In the genomic region with DNA sequence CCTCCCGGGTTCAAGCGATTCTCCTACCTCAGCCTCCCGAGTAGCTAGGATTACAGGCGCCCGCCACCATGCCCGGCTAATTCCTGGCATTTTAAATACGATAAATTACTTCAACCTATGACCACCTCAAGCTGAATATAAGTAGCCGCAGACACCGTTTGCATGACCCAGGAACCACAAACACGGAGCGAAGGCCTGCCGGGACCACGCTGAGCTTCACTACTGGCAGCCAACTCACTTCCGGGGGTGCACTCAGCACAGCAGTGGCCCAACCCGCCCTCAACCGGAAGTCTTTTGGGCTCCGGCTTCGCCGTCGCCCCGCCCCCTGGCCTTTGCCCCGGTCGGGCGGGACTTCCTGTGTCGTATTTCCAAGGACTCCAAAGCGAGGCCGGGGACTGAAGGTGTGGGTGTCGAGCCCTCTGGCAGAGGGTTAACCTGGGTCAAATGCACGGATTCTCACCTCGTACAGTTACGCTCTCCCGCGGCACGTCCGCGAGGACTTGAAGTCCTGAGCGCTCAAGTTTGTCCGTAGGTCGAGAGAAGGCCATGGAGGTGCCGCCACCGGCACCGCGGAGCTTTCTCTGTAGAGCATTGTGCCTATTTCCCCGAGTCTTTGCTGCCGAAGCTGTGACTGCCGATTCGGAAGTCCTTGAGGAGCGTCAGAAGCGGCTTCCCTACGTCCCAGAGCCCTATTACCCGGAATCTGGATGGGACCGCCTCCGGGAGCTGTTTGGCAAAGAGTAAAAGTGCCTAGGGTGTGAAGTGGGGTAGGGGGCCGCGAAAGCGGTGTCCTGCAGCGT, we compare ENCODE assay signal across 1 cellular context.
A peak's percentile ranks its signal among the peaks of the same experiment; 100 is the strongest.
TF ChIP-seq lines count a peak whose summit lies in the region.

A gene with protein sequence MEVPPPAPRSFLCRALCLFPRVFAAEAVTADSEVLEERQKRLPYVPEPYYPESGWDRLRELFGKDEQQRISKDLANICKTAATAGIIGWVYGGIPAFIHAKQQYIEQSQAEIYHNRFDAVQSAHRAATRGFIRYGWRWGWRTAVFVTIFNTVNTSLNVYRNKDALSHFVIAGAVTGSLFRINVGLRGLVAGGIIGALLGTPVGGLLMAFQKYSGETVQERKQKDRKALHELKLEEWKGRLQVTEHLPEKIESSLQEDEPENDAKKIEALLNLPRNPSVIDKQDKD (plus strand): TSS at position 360 of the 800 bp plus-strand sequence. CDS start 187 bp downstream, at position 547.

TF ChIP-seq in HEK293, 187 proteins besides CTCF, POLR2A, EP300 and RAD21 (continued from another document and continues in another):
- TF ChIP-seq, protein P1, sequence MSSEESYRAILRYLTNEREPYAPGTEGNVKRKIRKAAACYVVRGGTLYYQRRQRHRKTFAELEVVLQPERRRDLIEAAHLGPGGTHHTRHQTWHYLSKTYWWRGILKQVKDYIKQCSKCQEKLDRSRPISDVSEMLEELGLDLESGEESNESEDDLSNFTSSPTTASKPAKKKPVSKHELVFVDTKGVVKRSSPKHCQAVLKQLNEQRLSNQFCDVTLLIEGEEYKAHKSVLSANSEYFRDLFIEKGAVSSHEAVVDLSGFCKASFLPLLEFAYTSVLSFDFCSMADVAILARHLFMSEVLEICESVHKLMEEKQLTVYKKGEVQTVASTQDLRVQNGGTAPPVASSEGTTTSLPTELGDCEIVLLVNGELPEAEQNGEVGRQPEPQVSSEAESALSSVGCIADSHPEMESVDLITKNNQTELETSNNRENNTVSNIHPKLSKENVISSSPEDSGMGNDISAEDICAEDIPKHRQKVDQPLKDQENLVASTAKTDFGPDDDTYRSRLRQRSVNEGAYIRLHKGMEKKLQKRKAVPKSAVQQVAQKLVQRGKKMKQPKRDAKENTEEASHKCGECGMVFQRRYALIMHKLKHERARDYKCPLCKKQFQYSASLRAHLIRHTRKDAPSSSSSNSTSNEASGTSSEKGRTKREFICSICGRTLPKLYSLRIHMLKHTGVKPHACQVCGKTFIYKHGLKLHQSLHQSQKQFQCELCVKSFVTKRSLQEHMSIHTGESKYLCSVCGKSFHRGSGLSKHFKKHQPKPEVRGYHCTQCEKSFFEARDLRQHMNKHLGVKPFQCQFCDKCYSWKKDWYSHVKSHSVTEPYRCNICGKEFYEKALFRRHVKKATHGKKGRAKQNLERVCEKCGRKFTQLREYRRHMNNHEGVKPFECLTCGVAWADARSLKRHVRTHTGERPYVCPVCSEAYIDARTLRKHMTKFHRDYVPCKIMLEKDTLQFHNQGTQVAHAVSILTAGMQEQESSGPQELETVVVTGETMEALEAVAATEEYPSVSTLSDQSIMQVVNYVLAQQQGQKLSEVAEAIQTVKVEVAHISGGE (tag by site-specific recombination; conservative IDR thresholded peaks at IDR 0.05; ENCODE audit: low read depth), result peak; percentile 97
- TF ChIP-seq EGR2 (tag by site-specific recombination; IDR thresholded peaks at IDR 0.05; ENCODE audit: low read depth), result peak; percentile 5; the same call in 1 of the 2 replicates
- TF ChIP-seq SP3 (tag by site-specific recombination; IDR thresholded peaks at IDR 0.05), result peak; percentile 89
- no peak for TF ChIP-seq ZSCAN23 (tag by site-specific recombination; IDR thresholded peaks at IDR 0.05)
- TF ChIP-seq ZNF555 (tag by site-specific recombination; conservative IDR thresholded peaks at IDR 0.05), result no peak
- TF ChIP-seq, protein P2, sequence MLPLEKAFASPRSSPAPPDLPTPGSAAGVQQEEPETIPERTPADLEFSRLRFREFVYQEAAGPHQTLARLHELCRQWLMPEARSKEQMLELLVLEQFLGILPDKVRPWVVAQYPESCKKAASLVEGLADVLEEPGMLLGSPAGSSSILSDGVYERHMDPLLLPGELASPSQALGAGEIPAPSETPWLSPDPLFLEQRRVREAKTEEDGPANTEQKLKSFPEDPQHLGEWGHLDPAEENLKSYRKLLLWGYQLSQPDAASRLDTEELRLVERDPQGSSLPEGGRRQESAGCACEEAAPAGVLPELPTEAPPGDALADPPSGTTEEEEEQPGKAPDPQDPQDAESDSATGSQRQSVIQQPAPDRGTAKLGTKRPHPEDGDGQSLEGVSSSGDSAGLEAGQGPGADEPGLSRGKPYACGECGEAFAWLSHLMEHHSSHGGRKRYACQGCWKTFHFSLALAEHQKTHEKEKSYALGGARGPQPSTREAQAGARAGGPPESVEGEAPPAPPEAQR (tag by site-specific recombination; IDR thresholded peaks at IDR 0.05), result no peak
- no peak for TF ChIP-seq ZSCAN30 (tag by site-specific recombination; IDR thresholded peaks at IDR 0.05)
- TF ChIP-seq YY2 (tag by site-specific recombination; IDR thresholded peaks at IDR 0.05), result no peak
- TF ChIP-seq RBAK (tag by site-specific recombination; IDR thresholded peaks at IDR 0.05), result no peak
- no peak for TF ChIP-seq ZNF10 (tag by site-specific recombination; IDR thresholded peaks at IDR 0.05)
- no peak for TF ChIP-seq OVOL3 (tag by site-specific recombination; IDR thresholded peaks at IDR 0.05)
- TF ChIP-seq ZNF121 (tag by site-specific recombination; IDR thresholded peaks at IDR 0.05), result no peak
- no peak for TF ChIP-seq ZFP41 (tag by site-specific recombination; IDR thresholded peaks at IDR 0.05; ENCODE audit: borderline replicate concordance)
- TF ChIP-seq ZNF623 (tag by site-specific recombination; IDR thresholded peaks at IDR 0.05), result no peak
- no peak for TF ChIP-seq ZNF214 (tag by site-specific recombination; IDR thresholded peaks at IDR 0.05; ENCODE audit: borderline replicate concordance)
- no peak for TF ChIP-seq ZNF585B (tag by site-specific recombination; IDR thresholded peaks at IDR 0.05)
- no peak for TF ChIP-seq SETDB1 (IDR thresholded peaks at IDR 0.05; ENCODE audit: insufficient read length, low read length)
- no peak for TF ChIP-seq ZNF366 (tag by site-specific recombination; conservative IDR thresholded peaks at IDR 0.05)
- no peak for TF ChIP-seq ZNF426 (tag by site-specific recombination; IDR thresholded peaks at IDR 0.05)
- TF ChIP-seq ZNF211 (tag by site-specific recombination; IDR thresholded peaks at IDR 0.05; ENCODE audit: low read depth), result no peak
- TF ChIP-seq ZNF561 (tag by site-specific recombination; IDR thresholded peaks at IDR 0.05; ENCODE audit: borderline replicate concordance), result no peak
- peak; percentile 35; the same call in 1 of the 2 replicates for TF ChIP-seq SP7 (tag by site-specific recombination; IDR thresholded peaks at IDR 0.05)
- no peak for TF ChIP-seq ZNF155 (tag by site-specific recombination; IDR thresholded peaks at IDR 0.05)
- no peak for TF ChIP-seq ZNF132 (tag by site-specific recombination; IDR thresholded peaks at IDR 0.05; ENCODE audit: borderline replicate concordance)
- TF ChIP-seq ZNF629 (tag by site-specific recombination; IDR thresholded peaks at IDR 0.05), result peak; percentile 49
- no peak for TF ChIP-seq ZNF596 (tag by site-specific recombination; IDR thresholded peaks at IDR 0.05)
- TF ChIP-seq ZNF530 (tag by site-specific recombination; IDR thresholded peaks at IDR 0.05; ENCODE audit: low read depth), result no peak
- no peak for TF ChIP-seq ZBTB7A (tag by site-specific recombination; IDR thresholded peaks at IDR 0.05; ENCODE audit: low read depth)
- no peak for TF ChIP-seq ZNF23 (tag by site-specific recombination; IDR thresholded peaks at IDR 0.05; ENCODE audit: borderline replicate concordance)
- TF ChIP-seq, protein P3, sequence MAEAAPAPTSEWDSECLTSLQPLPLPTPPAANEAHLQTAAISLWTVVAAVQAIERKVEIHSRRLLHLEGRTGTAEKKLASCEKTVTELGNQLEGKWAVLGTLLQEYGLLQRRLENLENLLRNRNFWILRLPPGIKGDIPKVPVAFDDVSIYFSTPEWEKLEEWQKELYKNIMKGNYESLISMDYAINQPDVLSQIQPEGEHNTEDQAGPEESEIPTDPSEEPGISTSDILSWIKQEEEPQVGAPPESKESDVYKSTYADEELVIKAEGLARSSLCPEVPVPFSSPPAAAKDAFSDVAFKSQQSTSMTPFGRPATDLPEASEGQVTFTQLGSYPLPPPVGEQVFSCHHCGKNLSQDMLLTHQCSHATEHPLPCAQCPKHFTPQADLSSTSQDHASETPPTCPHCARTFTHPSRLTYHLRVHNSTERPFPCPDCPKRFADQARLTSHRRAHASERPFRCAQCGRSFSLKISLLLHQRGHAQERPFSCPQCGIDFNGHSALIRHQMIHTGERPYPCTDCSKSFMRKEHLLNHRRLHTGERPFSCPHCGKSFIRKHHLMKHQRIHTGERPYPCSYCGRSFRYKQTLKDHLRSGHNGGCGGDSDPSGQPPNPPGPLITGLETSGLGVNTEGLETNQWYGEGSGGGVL (tag by site-specific recombination; IDR thresholded peaks at IDR 0.05), result no peak
- no peak for TF ChIP-seq ZNF843 (tag by site-specific recombination; IDR thresholded peaks at IDR 0.05)
- TF ChIP-seq HOXD13 (CRISPR knock-in tag; IDR thresholded peaks at IDR 0.05; ENCODE audit: borderline replicate concordance), result no peak
- TF ChIP-seq ZNF707 (tag by site-specific recombination; IDR thresholded peaks at IDR 0.05), result no peak
- TF ChIP-seq ZNF701 (tag by site-specific recombination; IDR thresholded peaks at IDR 0.05), result no peak
- no peak for TF ChIP-seq ZNF792 (tag by site-specific recombination; IDR thresholded peaks at IDR 0.05)
- peak; percentile 14; the same call in 1 of the 2 replicates for TF ChIP-seq ZNF223 (tag by site-specific recombination; IDR thresholded peaks at IDR 0.05)
- TF ChIP-seq ZNF184 (tag by site-specific recombination; IDR thresholded peaks at IDR 0.05), result no peak
- TF ChIP-seq REPIN1 (tag by site-specific recombination; IDR thresholded peaks at IDR 0.05; ENCODE audit: low read depth), result no peak
- TF ChIP-seq, protein P4, sequence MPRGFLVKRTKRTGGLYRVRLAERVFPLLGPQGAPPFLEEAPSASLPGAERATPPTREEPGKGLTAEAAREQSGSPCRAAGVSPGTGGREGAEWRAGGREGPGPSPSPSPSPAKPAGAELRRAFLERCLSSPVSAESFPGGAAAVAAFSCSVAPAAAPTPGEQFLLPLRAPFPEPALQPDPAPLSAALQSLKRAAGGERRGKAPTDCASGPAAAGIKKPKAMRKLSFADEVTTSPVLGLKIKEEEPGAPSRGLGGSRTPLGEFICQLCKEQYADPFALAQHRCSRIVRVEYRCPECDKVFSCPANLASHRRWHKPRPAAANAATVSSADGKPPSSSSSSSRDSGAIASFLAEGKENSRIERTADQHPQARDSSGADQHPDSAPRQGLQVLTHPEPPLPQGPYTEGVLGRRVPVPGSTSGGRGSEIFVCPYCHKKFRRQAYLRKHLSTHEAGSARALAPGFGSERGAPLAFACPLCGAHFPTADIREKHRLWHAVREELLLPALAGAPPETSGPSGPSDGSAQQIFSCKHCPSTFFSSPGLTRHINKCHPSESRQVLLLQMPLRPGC (tag by site-specific recombination; IDR thresholded peaks at IDR 0.05), result no peak
- no peak for TF ChIP-seq ZNF416 (tag by site-specific recombination; IDR thresholded peaks at IDR 0.05)
- no peak for TF ChIP-seq ZNF16 (tag by site-specific recombination; IDR thresholded peaks at IDR 0.05; ENCODE audit: low read depth)
- TF ChIP-seq ZNF658 (tag by site-specific recombination; IDR thresholded peaks at IDR 0.05), result no peak
- TF ChIP-seq OSR2 (tag by site-specific recombination; IDR thresholded peaks at IDR 0.05), result no peak
- no peak for TF ChIP-seq TCF7L2 (IDR thresholded peaks at IDR 0.05; ENCODE audit: borderline replicate concordance, low read depth, low read length)
- 0 out of 2 replicates have a peak, but pooled peaks have one; percentile 29 for TF ChIP-seq KLF8 (tag by site-specific recombination; IDR thresholded peaks at IDR 0.05)
- TF ChIP-seq, protein P5, sequence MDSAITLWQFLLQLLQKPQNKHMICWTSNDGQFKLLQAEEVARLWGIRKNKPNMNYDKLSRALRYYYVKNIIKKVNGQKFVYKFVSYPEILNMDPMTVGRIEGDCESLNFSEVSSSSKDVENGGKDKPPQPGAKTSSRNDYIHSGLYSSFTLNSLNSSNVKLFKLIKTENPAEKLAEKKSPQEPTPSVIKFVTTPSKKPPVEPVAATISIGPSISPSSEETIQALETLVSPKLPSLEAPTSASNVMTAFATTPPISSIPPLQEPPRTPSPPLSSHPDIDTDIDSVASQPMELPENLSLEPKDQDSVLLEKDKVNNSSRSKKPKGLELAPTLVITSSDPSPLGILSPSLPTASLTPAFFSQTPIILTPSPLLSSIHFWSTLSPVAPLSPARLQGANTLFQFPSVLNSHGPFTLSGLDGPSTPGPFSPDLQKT (IDR thresholded peaks at IDR 0.05; ENCODE audit: borderline replicate concordance, low read depth, low read length), result no peak; the same call in 1 of the 2 replicates
- TF ChIP-seq GLI2 (tag by site-specific recombination; IDR thresholded peaks at IDR 0.05; ENCODE audit: borderline replicate concordance, low read depth), result no peak
- TF ChIP-seq ZNF747 (tag by site-specific recombination; IDR thresholded peaks at IDR 0.05), result no peak
- no peak for TF ChIP-seq ZEB2 (tag by site-specific recombination; IDR thresholded peaks at IDR 0.05)
- TF ChIP-seq, protein P6, sequence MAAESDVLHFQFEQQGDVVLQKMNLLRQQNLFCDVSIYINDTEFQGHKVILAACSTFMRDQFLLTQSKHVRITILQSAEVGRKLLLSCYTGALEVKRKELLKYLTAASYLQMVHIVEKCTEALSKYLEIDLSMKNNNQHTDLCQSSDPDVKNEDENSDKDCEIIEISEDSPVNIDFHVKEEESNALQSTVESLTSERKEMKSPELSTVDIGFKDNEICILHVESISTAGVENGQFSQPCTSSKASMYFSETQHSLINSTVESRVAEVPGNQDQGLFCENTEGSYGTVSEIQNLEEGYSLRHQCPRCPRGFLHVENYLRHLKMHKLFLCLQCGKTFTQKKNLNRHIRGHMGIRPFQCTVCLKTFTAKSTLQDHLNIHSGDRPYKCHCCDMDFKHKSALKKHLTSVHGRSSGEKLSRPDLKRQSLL (tag by site-specific recombination; IDR thresholded peaks at IDR 0.05), result no peak
- TF ChIP-seq ZNF621 (tag by site-specific recombination; IDR thresholded peaks at IDR 0.05), result no peak
- no peak for TF ChIP-seq ZNF768 (tag by site-specific recombination; IDR thresholded peaks at IDR 0.05)
- no peak for TF ChIP-seq ZNF521 (tag by site-specific recombination; IDR thresholded peaks at IDR 0.05)
- TF ChIP-seq ZNF624 (tag by site-specific recombination; IDR thresholded peaks at IDR 0.05), result no peak
